ENCODE assay signal across 11 cellular contexts in genomic region chr2:160308915-160309314, GRCh38.
A peak's percentile ranks its signal among the peaks of the same experiment; 100 is the strongest.
DNase-seq lines count a peak whose midpoint lies in the region; ATAC-seq, FAIRE-seq and TF ChIP-seq lines count a peak whose summit lies in the region.
"Had no signal": no experiment of that assay in that cellular context is flagged by ENCODE, and none has a peak within 500 bp of the region (broad histone marks: within the 10 kb centered on the region; RNA-seq: fewer than 3 reads in every experiment).

No MANE protein-coding gene starts in this region.

- no peak overlapping the region for H2AFZ ChIP-seq in fibroblast of lung (ENCODE audit: low read length)

- H3K27ac ChIP-seq in SJSA1 (peak overlapping the region; percentile 94), fibroblast of lung (ENCODE audit: insufficient read depth, low read length) (peak overlapping the region; percentile 86)

- H3K36me3 ChIP-seq in SJSA1 (peaks cover 47% of the 10 kb centered on the region), fibroblast of lung (ENCODE audit: control insufficient read depth, insufficient read depth, low read length) (peaks cover 12% of the 10 kb centered on the region), H7 (replicated peaks; ENCODE audit: control insufficient read depth, insufficient read depth, low read length) (no peaks in the 10 kb centered on the region)

- no peak for TF ChIP-seq CTCF in fibroblast of lung (conservative IDR thresholded peaks at IDR 0.05 in 1 of 2, IDR thresholded peaks at IDR 0.05 in 1 of 2; ENCODE audit: low read depth in 1 of 2, low read length in 2 of 2)

- peaks cover 37% of the 10 kb centered on the region for H3K79me2 ChIP-seq in fibroblast of lung (ENCODE audit: control insufficient read depth, insufficient read depth, low read length)

- ATAC-seq in HG02970 (IDR thresholded peaks at IDR 0.05; ENCODE audit: low FRiP score, unreplicated experiment), result no peak
- ATAC-seq in Right ventricle myocardium superior (ENCODE audit: poor library complexity), result no peak
- ATAC-seq: Panc1 had no signal

- no peak overlapping the region for H3K9ac ChIP-seq in fibroblast of lung (ENCODE audit: insufficient read depth, low read length)

- no peak for TF ChIP-seq POLR2A in H54 (IDR thresholded peaks at IDR 0.05; ENCODE audit: low read depth, low read length)

- H3K4me2 ChIP-seq in fibroblast of lung (ENCODE audit: extremely low read depth, insufficient read depth, low read length), result no peak overlapping the region

- intact Hi-C loops in posterior vena cava (cut with DNase I), result no loop called here
- intact Hi-C loops in Right ventricle myocardium superior (cut with DNase I), result no loop called here

- H3K4me1 ChIP-seq in SJSA1 (replicated peaks), result peaks cover 60% of the 10 kb centered on the region
- peaks cover 31% of the 10 kb centered on the region for H3K4me1 ChIP-seq in fibroblast of lung (ENCODE audit: control insufficient read depth, extremely low read depth, insufficient read depth, low read length)

- DNase-seq in H54 (ENCODE audit: insufficient read length, low spot score) (peak; percentile 38), SJSA1 (ENCODE audit: low read depth in 1 of 2, low spot score in 2 of 2) (peak; percentile 91 to 95), fibroblast of lung (ENCODE audit: low read depth in 2 of 2) (peak in 1 of 2 donors; percentile 96), renal cortical epithelial cell (ENCODE audit: low read depth) (peak; percentile 83), posterior vena cava (ENCODE audit: low spot score) (no peak), H7 (no peak), Right ventricle myocardium superior (no peak)
- DNase-seq: activated CD4-positive, CD25-positive, alpha-beta regulatory T cell treated with anti-CD3 and anti-CD28 coated beads, Interleukin-2, amount 50 U/mL, for 72 hours; NCI-H2029 treated with DMSO at 0.1 percent for 48 hours had no signal

- H3K27me3 ChIP-seq in SJSA1 (replicated peaks) (no peaks in the 10 kb centered on the region), fibroblast of lung (ENCODE audit: control insufficient read depth, insufficient read depth, low read length) (no peaks in the 10 kb centered on the region), H7 (ENCODE audit: control insufficient read depth, insufficient read depth, low read length) (no peaks in the 10 kb centered on the region)

- no peak overlapping the region for H3K4me3 ChIP-seq in SJSA1
- no peak overlapping the region for H3K4me3 ChIP-seq in fibroblast of lung (replicated peaks in 1 of 4; ENCODE audit: control extremely low read depth in 1 of 4, insufficient read depth in 1 of 4, low read depth in 3 of 4, low read length in 4 of 4)
- no peak overlapping the region for H3K4me3 ChIP-seq in H7 (ENCODE audit: insufficient read depth, low read depth, low read length)

- no peaks in the 10 kb centered on the region for H3K9me3 ChIP-seq in SJSA1 (replicated peaks)
- no peaks in the 10 kb centered on the region for H3K9me3 ChIP-seq in fibroblast of lung (ENCODE audit: control insufficient read depth, insufficient read depth, low read depth, low read length)

- H4K20me1 ChIP-seq in fibroblast of lung (ENCODE audit: control insufficient read depth, extremely low read depth, insufficient read depth, low read length), result no peaks in the 10 kb centered on the region

- FAIRE-seq in H54 (lab: Jason Lieb, UNC), result peak; percentile 95

Comparison
In these comparisons a context has a peak if more than half of its experiments do, and no peak if none do; other contexts are left out.
1. DNase-seq: peak in H54 (single experiment), SJSA1 (2 of 2) and renal cortical epithelial cell (single experiment); none in posterior vena cava (single experiment), H7 (single experiment) and Right ventricle myocardium superior (single experiment).